ENCODE assay signal across 8 cellular contexts in genomic region chr15:33700695-33701303, GRCh38.
DNase-seq lines count a peak whose midpoint lies in the region; ATAC-seq and TF ChIP-seq lines count a peak whose summit lies in the region.

No MANE protein-coding gene starts in this region.

- H3K36me3 Mint-ChIP-seq in activated CD4-positive, alpha-beta memory T cell treated with anti-CD3 and anti-CD28 coated beads for 36 hours, result no peaks in the 10 kb centered on the region
- H3K36me3 Mint-ChIP-seq in memory B cell, result no peaks in the 10 kb centered on the region

- peak; percentile 67 for DNase-seq in NCI-H69 (lab: John Stamatoyannopoulos, UW)
- DNase-seq in activated CD4-positive, alpha-beta memory T cell treated with anti-CD3 and anti-CD28 coated beads for 36 hours, result peak; percentile 71
- peak; percentile 32 for DNase-seq in effector CD8-positive, alpha-beta T cell (lab: John Stamatoyannopoulos, UW)
- DNase-seq in memory B cell (ENCODE audit: low spot score in 2 of 2), result peak; percentile 40 to 66
- DNase-seq in stimulated activated CD8-positive, alpha-beta memory T cell treated with anti-CD3 and anti-CD28 coated beads, Interleukin-15, amount 100 ng/mL, for 24 hours (ENCODE audit: low read depth), result peak; percentile 31

- peak; percentile 93 for TF ChIP-seq CTCF in GM12801 (IDR thresholded peaks at IDR 0.05; ENCODE audit: extremely low read depth, insufficient read length)

- no peak overlapping the region for H3K4me3 Mint-ChIP-seq in activated CD4-positive, alpha-beta memory T cell treated with anti-CD3 and anti-CD28 coated beads for 36 hours
- no peak overlapping the region for H3K4me3 Mint-ChIP-seq in memory B cell

- H3K27ac Mint-ChIP-seq in activated CD4-positive, alpha-beta memory T cell treated with anti-CD3 and anti-CD28 coated beads for 36 hours, result no peak overlapping the region
- H3K27ac Mint-ChIP-seq in memory B cell, result no peak overlapping the region

- no peaks in the 10 kb centered on the region for H3K4me1 Mint-ChIP-seq in activated CD4-positive, alpha-beta memory T cell treated with anti-CD3 and anti-CD28 coated beads for 36 hours (ENCODE audit: low read depth)
- no peaks in the 10 kb centered on the region for H3K4me1 Mint-ChIP-seq in memory B cell

- peak; percentile 74 for ATAC-seq in HG02852 (IDR thresholded peaks at IDR 0.05; ENCODE audit: unreplicated experiment)
- ATAC-seq in memory B cell (ENCODE audit: low read depth), result peak; percentile 73
- no peak for ATAC-seq in HG03108 (IDR thresholded peaks at IDR 0.05; ENCODE audit: unreplicated experiment)

- H3K9me3 Mint-ChIP-seq in activated CD4-positive, alpha-beta memory T cell treated with anti-CD3 and anti-CD28 coated beads for 36 hours, result no peaks in the 10 kb centered on the region
- H3K9me3 Mint-ChIP-seq in memory B cell, result no peaks in the 10 kb centered on the region

- peaks cover 12% of the 10 kb centered on the region for H3K27me3 Mint-ChIP-seq in activated CD4-positive, alpha-beta memory T cell treated with anti-CD3 and anti-CD28 coated beads for 36 hours
- H3K27me3 Mint-ChIP-seq in memory B cell, result peaks cover 4% of the 10 kb centered on the region

- intact Hi-C loops in activated CD4-positive, alpha-beta memory T cell treated with anti-CD3 and anti-CD28 coated beads for 36 hours (cut with micrococcal nuclease), result loop anchor here (1.0 to 2.0 kb wide), 2 partner anchors 408 to 614 kb away; no protein-coding TSS in a partner anchor

- CTCF ChIA-PET in activated CD4-positive, alpha-beta memory T cell treated with anti-CD3 and anti-CD28 coated beads for 36 hours (lab: Charles Lee), result interaction anchor here (0.5 to 3.4 kb wide), 40 partner anchors 10 to 1038 kb away, joined by 3 to 57 read pairs (median 4); no protein-coding TSS in a partner anchor

- POLR2A ChIA-PET in activated CD4-positive, alpha-beta memory T cell treated with anti-CD3 and anti-CD28 coated beads for 36 hours (lab: Charles Lee), result no interaction called here
